In genomic region chr12:63766498-63766897, GRCh38 we compare ENCODE assay signal across 22 cellular contexts. TPM values are rescaled to one million over a fixed set of nuclear protein-coding genes. Genes with fewer than 3 reads are reported as not detected.
DNase-seq lines count a peak whose midpoint lies in the region; FAIRE-seq and TF ChIP-seq lines count a peak whose summit lies in the region.
"Had no signal": no experiment of that assay in that cellular context is flagged by ENCODE, and none has a peak within 500 bp of the region (broad histone marks: within the 10 kb centered on the region; RNA-seq: fewer than 3 reads in every experiment).

No MANE protein-coding gene starts in this region.

- H3K9me3 Mint-ChIP-seq in MCF 10A (ENCODE audit: unreplicated experiment) (peaks cover 14% of the 10 kb centered on the region), astrocyte (ENCODE audit: unreplicated experiment) (peaks cover 2% of the 10 kb centered on the region)

- peak; percentile 21 for TF ChIP-seq CTCF in MCF 10A (IDR thresholded peaks at IDR 0.05; ENCODE audit: unreplicated experiment)
- TF ChIP-seq CTCF in mammary epithelial cell (conservative IDR thresholded peaks at IDR 0.05 in 1 of 2, IDR thresholded peaks at IDR 0.05 in 1 of 2; ENCODE audit: extremely low read depth in 1 of 2, insufficient read depth in 1 of 2, low read depth in 1 of 2, low read length in 2 of 2) = peak in 1 of 2 donors; percentile 23
- peak; percentile 24 for TF ChIP-seq CTCF in astrocyte (IDR thresholded peaks at IDR 0.05; ENCODE audit: insufficient read depth, low read depth, low read length)
- TF ChIP-seq CTCF in osteoblast (IDR thresholded peaks at IDR 0.05; ENCODE audit: extremely low read depth, low read depth, low read length) = peak; percentile 43

- H4K20me1 ChIP-seq in mammary epithelial cell (ENCODE audit: insufficient read depth, low read length) (no peaks in the 10 kb centered on the region), astrocyte (ENCODE audit: insufficient read depth, low read length) (no peaks in the 10 kb centered on the region), osteoblast (ENCODE audit: insufficient read depth, low read length) (no peaks in the 10 kb centered on the region)

- BruUV-seq in MCF 10A (replicated peaks; lab: Mats Ljungman, UMichigan) = no TSS peak
- no TSS peak for BruUV-seq in mammary epithelial cell (replicated peaks; lab: Mats Ljungman, UMichigan)

- H3K9me3 ChIP-seq in mammary epithelial cell (replicated peaks; ENCODE audit: insufficient read depth, low read length) (peaks cover 7% of the 10 kb centered on the region), astrocyte (ENCODE audit: insufficient read depth, low read depth, low read length) (no peaks in the 10 kb centered on the region), osteoblast (ENCODE audit: low read depth, low read length) (peaks cover 2% of the 10 kb centered on the region)

- H3K4me1 ChIP-seq in mammary epithelial cell (ENCODE audit: insufficient read depth, low read length) (no peaks in the 10 kb centered on the region), astrocyte (ENCODE audit: insufficient read depth, low read length) (no peaks in the 10 kb centered on the region), osteoblast (ENCODE audit: insufficient read depth, low read length) (no peaks in the 10 kb centered on the region)
- H3K4me1 ChIP-seq: transverse colon had no signal

- H3K27me3 Mint-ChIP-seq in MCF 10A (ENCODE audit: insufficient read depth, unreplicated experiment) = peaks cover 86% of the 10 kb centered on the region
- peaks cover 4% of the 10 kb centered on the region for H3K27me3 Mint-ChIP-seq in astrocyte (ENCODE audit: low read depth, unreplicated experiment)
- H3K27me3 Mint-ChIP-seq: IgD-negative memory B cell had no signal

- H3K36me3 ChIP-seq in mammary epithelial cell (ENCODE audit: insufficient read depth, low read length) (no peaks in the 10 kb centered on the region), astrocyte (ENCODE audit: insufficient read depth, low read length) (no peaks in the 10 kb centered on the region), osteoblast (ENCODE audit: insufficient read depth, low read length) (no peaks in the 10 kb centered on the region)
- H3K36me3 ChIP-seq: transverse colon had no signal

- dilution Hi-C loops in mammary epithelial cell (cut with HindIII; ENCODE audit: low sequenced_read_pairs) = no loop called here

- 25% methylated on average over 1 of the region's 1 CpG for WGBS in mammary epithelial cell (ENCODE audit: low coverage, missing lambda C conversion rate)

- intact Hi-C loops in MCF 10A (cut with micrococcal nuclease) (no loop called here), mammary epithelial cell (cut with micrococcal nuclease) (loop anchor here (10.0 kb wide), 1 partner anchor 662 kb away; no protein-coding TSS in a partner anchor)

- no peak overlapping the region for H3K4me2 ChIP-seq in mammary epithelial cell (ENCODE audit: insufficient read depth, low read depth, low read length)
- no peak overlapping the region for H3K4me2 ChIP-seq in astrocyte (ENCODE audit: low read length)
- H3K4me2 ChIP-seq in osteoblast (ENCODE audit: insufficient read depth, low read length) = no peak overlapping the region

- CTCF ChIA-PET in MCF 10A (lab: Yijun Ruan, JAX) (interaction anchor here (0.5 to 2.9 kb wide), 10 partner anchors 9 to 1257 kb away, joined by 3 to 13 read pairs (median 4); no protein-coding TSS in a partner anchor), mammary epithelial cell (lab: Charles Lee; ENCODE audit: low non-redundant PET) (no interaction called here)

- H3K27ac Mint-ChIP-seq in MCF 10A (ENCODE audit: low read depth, unreplicated experiment) = no peak overlapping the region
- H3K27ac Mint-ChIP-seq in astrocyte (ENCODE audit: unreplicated experiment) = no peak overlapping the region
- H3K27ac Mint-ChIP-seq: activated CD4-positive, alpha-beta T cell treated with anti-CD3 and anti-CD28 coated beads for 36 hours; activated naive CD4-positive, alpha-beta T cell treated with anti-CD3 and anti-CD28 coated beads, Interleukin-2, amount 50 U/mL, for 72 hours; IgD-negative memory B cell; stimulated activated naive B cell treated with anti-CD40 and anti-IgM and Interleukin-4, amounts not matched to agents 10 μg/mL and 1 μg/mL and 100 μg/mL, for 72 hours had no signal

- no peak overlapping the region for H3K4me3 Mint-ChIP-seq in MCF 10A (ENCODE audit: unreplicated experiment)
- H3K4me3 Mint-ChIP-seq in astrocyte (ENCODE audit: unreplicated experiment) = no peak overlapping the region
- H3K4me3 Mint-ChIP-seq: activated CD4-positive, alpha-beta T cell treated with anti-CD3 and anti-CD28 coated beads for 36 hours; IgD-negative memory B cell; stimulated activated naive B cell treated with anti-CD40 and anti-IgM and Interleukin-4, amounts not matched to agents 10 μg/mL and 1 μg/mL and 100 μg/mL, for 72 hours had no signal

- H3K4me3 ChIP-seq in mammary epithelial cell (replicated peaks in 1 of 3; ENCODE audit: insufficient read depth in 1 of 3, low read depth in 2 of 3, low read length in 3 of 3) (no peak overlapping the region), astrocyte (ENCODE audit: insufficient read depth, low read depth, low read length) (no peak overlapping the region), osteoblast (ENCODE audit: insufficient read depth, low read length) (no peak overlapping the region)
- H3K4me3 ChIP-seq: skin epidermis, transverse colon had no signal

- H3K79me2 ChIP-seq in mammary epithelial cell (ENCODE audit: insufficient read depth, low read length) (no peaks in the 10 kb centered on the region), astrocyte (ENCODE audit: insufficient read depth, low read length) (no peaks in the 10 kb centered on the region), osteoblast (ENCODE audit: insufficient read depth, low read length) (no peaks in the 10 kb centered on the region)

- no peaks in the 10 kb centered on the region for H3K4me1 Mint-ChIP-seq in MCF 10A (ENCODE audit: insufficient read depth, unreplicated experiment)
- H3K4me1 Mint-ChIP-seq in astrocyte (ENCODE audit: low read depth, unreplicated experiment) = no peaks in the 10 kb centered on the region
- H3K4me1 Mint-ChIP-seq: activated CD4-positive, alpha-beta T cell treated with anti-CD3 and anti-CD28 coated beads for 36 hours had no signal

- in situ Hi-C loops in mammary epithelial cell (cut with MboI; ENCODE audit: low sequenced_read_pairs in 2 of 2) = loop anchor here in 1 of 2 donors (25.0 kb wide), 1 partner anchor 654 kb away; no protein-coding TSS in a partner anchor

- no peak for DNase-seq in MCF 10A (ENCODE audit: unreplicated experiment)
- no peak for DNase-seq in mammary epithelial cell
- DNase-seq in Kasumi-1 (lab: John Stamatoyannopoulos, UW) = peak; percentile 3 to 44
- DNase-seq in astrocyte (ENCODE audit: low read depth) = no peak
- DNase-seq in osteoblast (ENCODE audit: insufficient read length, low spot score, missing footprints) = no peak
- DNase-seq in activated T-cell treated with anti-CD3 and anti-CD28 coated beads, Interleukin-2, amount 50 U/mL, for 48 hours = no peak
- DNase-seq in NCI-H1417 treated with DMSO at 0.1 percent for 48 hours (lab: John Stamatoyannopoulos, UW) = no peak
- no peak for DNase-seq in NCI-H2107 treated with DMSO at 0.1 percent for 48 hours (lab: John Stamatoyannopoulos, UW; ENCODE audit: unreplicated experiment)
- DNase-seq: activated CD4-positive, alpha-beta T cell treated with anti-CD3 and anti-CD28 coated beads for 36 hours; central memory CD4-positive, alpha-beta T cell; DMS 273 treated with DMSO at 0.1 percent for 48 hours; glutamatergic neuron; midbrain; NCI-H524 treated with DMSO at 0.1 percent for 48 hours; stimulated activated naive B cell treated with anti-CD40 and anti-IgM and Interleukin-4, amounts not matched to agents 10 μg/mL and 1 μg/mL and 100 μg/mL, for 72 hours; transverse colon had no signal

- peaks cover 4% of the 10 kb centered on the region for H3K27me3 ChIP-seq in mammary epithelial cell (ENCODE audit: insufficient read depth, low read length)
- H3K27me3 ChIP-seq in astrocyte (ENCODE audit: insufficient read depth, low read length) = no peaks in the 10 kb centered on the region
- H3K27me3 ChIP-seq in osteoblast (ENCODE audit: insufficient read depth, low read length) = peaks cover 9% of the 10 kb centered on the region
- H3K27me3 ChIP-seq: transverse colon had no signal

- H3K36me3 Mint-ChIP-seq in MCF 10A (ENCODE audit: insufficient read depth, unreplicated experiment) = no peaks in the 10 kb centered on the region
- H3K36me3 Mint-ChIP-seq in astrocyte (ENCODE audit: low read depth, unreplicated experiment) = no peaks in the 10 kb centered on the region
- H3K36me3 Mint-ChIP-seq: IgD-negative memory B cell had no signal

- H3K27ac ChIP-seq in mammary epithelial cell (ENCODE audit: insufficient read depth, low read depth, low read length) = no peak overlapping the region
- no peak overlapping the region for H3K27ac ChIP-seq in astrocyte (ENCODE audit: low read depth, low read length)
- H3K27ac ChIP-seq in osteoblast (ENCODE audit: low read depth, low read length) = no peak overlapping the region
- H3K27ac ChIP-seq: skin epidermis, transverse colon had no signal

- no peak for FAIRE-seq in astrocyte (lab: Jason Lieb, UNC)
- FAIRE-seq: endothelial cell of umbilical vein, H54, islet of Langerhans had no signal

- no peak overlapping the region for H2AFZ ChIP-seq in mammary epithelial cell (ENCODE audit: low read depth, low read length)
- no peak overlapping the region for H2AFZ ChIP-seq in astrocyte (ENCODE audit: low read depth, low read length)
- H2AFZ ChIP-seq in osteoblast (ENCODE audit: low read length) = no peak overlapping the region

- H3K9ac ChIP-seq in mammary epithelial cell (ENCODE audit: insufficient read depth, low read length) = no peak overlapping the region
- no peak overlapping the region for H3K9ac ChIP-seq in astrocyte (ENCODE audit: low read length)

- POLR2A ChIA-PET in MCF 10A (lab: Yijun Ruan, JAX) = no interaction called here

RNA-seq across cellular contexts. Expression of gene RXYLT1, which starts 13.2 kb away (rescaled TPM):
- total RNA-seq in MCF 10A (2022) (21.1 and 26.7 TPM in 2 replicates), mammary epithelial cell (10 to 100 TPM; 17.5 to 19.6 TPM), astrocyte (12.5 and 15.5 TPM in 2 replicates), osteoblast (14.5 and 16.5 TPM in 2 replicates)
- polyA plus RNA-seq in mammary epithelial cell = 13.2 TPM
- 4.9 TPM for polyA minus RNA-seq in mammary epithelial cell

Comparison
In these comparisons a context has a peak if more than half of its experiments do, and no peak if none do; other contexts are left out.
1. DNase-seq: peak in Kasumi-1 (2 of 2); none in MCF 10A (single experiment), mammary epithelial cell (single experiment), astrocyte (single experiment), osteoblast (single experiment), activated T-cell treated with anti-CD3 and anti-CD28 coated beads, Interleukin-2, amount 50 U/mL, for 48 hours (0 of 2), NCI-H1417 treated with DMSO at 0.1 percent for 48 hours (single experiment) and NCI-H2107 treated with DMSO at 0.1 percent for 48 hours (single experiment).